Comparison of ENCODE assay signal across 1 cellular context in the genomic region with DNA sequence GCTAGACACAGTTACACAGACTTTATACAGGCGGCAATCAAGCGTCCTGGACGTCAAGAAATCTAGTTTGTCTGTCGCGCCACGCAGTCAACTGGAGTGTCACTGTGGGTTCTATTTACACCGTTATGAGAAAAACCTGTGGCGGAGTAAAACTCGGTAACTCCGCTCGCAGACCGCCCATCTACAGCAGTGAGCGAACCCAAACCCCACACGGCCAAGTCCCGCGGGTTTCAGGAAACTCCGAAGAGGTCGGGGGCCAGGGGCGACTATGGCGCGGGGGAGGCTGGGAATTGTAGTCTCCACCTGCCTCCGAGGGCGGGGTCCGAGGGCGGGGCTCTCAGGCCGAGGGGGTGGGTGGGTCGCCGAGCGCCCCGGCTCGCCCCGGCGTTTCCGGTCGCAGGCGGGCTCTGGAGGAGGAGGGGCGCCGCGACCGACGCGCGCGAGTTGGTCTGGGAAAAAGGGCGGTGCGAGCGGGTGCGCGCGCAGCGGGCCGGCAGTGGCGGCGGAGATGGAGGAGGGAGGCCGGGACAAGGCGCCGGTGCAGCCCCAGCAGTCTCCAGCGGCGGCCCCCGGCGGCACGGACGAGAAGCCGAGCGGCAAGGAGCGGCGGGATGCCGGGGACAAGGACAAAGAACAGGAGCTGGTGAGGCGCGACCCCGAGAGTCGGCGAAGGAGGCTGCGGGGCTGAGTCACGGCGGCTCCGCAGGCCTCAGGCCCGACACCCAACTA.
TF ChIP-seq lines count a peak whose summit lies in the region.

A gene (plus strand): TSS at position 483 of the 729 bp plus-strand sequence. CDS start 26 bp downstream, at position 509.

TF ChIP-seq in GM12878, 131 proteins besides CTCF, POLR2A, EP300 and RAD21 (continued from another document and continues in another):
- TF ChIP-seq, protein P1, sequence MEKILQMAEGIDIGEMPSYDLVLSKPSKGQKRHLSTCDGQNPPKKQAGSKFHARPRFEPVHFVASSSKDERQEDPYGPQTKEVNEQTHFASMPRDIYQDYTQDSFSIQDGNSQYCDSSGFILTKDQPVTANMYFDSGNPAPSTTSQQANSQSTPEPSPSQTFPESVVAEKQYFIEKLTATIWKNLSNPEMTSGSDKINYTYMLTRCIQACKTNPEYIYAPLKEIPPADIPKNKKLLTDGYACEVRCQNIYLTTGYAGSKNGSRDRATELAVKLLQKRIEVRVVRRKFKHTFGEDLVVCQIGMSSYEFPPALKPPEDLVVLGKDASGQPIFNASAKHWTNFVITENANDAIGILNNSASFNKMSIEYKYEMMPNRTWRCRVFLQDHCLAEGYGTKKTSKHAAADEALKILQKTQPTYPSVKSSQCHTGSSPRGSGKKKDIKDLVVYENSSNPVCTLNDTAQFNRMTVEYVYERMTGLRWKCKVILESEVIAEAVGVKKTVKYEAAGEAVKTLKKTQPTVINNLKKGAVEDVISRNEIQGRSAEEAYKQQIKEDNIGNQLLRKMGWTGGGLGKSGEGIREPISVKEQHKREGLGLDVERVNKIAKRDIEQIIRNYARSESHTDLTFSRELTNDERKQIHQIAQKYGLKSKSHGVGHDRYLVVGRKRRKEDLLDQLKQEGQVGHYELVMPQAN (conservative IDR thresholded peaks at IDR 0.05) = peak; percentile 89
- TF ChIP-seq, protein P2, sequence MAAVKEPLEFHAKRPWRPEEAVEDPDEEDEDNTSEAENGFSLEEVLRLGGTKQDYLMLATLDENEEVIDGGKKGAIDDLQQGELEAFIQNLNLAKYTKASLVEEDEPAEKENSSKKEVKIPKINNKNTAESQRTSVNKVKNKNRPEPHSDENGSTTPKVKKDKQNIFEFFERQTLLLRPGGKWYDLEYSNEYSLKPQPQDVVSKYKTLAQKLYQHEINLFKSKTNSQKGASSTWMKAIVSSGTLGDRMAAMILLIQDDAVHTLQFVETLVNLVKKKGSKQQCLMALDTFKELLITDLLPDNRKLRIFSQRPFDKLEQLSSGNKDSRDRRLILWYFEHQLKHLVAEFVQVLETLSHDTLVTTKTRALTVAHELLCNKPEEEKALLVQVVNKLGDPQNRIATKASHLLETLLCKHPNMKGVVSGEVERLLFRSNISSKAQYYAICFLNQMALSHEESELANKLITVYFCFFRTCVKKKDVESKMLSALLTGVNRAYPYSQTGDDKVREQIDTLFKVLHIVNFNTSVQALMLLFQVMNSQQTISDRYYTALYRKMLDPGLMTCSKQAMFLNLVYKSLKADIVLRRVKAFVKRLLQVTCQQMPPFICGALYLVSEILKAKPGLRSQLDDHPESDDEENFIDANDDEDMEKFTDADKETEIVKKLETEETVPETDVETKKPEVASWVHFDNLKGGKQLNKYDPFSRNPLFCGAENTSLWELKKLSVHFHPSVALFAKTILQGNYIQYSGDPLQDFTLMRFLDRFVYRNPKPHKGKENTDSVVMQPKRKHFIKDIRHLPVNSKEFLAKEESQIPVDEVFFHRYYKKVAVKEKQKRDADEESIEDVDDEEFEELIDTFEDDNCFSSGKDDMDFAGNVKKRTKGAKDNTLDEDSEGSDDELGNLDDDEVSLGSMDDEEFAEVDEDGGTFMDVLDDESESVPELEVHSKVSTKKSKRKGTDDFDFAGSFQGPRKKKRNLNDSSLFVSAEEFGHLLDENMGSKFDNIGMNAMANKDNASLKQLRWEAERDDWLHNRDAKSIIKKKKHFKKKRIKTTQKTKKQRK (IDR thresholded peaks at IDR 0.05; ENCODE audit: low read depth, low read length) = no peak
- TF ChIP-seq, protein P3, sequence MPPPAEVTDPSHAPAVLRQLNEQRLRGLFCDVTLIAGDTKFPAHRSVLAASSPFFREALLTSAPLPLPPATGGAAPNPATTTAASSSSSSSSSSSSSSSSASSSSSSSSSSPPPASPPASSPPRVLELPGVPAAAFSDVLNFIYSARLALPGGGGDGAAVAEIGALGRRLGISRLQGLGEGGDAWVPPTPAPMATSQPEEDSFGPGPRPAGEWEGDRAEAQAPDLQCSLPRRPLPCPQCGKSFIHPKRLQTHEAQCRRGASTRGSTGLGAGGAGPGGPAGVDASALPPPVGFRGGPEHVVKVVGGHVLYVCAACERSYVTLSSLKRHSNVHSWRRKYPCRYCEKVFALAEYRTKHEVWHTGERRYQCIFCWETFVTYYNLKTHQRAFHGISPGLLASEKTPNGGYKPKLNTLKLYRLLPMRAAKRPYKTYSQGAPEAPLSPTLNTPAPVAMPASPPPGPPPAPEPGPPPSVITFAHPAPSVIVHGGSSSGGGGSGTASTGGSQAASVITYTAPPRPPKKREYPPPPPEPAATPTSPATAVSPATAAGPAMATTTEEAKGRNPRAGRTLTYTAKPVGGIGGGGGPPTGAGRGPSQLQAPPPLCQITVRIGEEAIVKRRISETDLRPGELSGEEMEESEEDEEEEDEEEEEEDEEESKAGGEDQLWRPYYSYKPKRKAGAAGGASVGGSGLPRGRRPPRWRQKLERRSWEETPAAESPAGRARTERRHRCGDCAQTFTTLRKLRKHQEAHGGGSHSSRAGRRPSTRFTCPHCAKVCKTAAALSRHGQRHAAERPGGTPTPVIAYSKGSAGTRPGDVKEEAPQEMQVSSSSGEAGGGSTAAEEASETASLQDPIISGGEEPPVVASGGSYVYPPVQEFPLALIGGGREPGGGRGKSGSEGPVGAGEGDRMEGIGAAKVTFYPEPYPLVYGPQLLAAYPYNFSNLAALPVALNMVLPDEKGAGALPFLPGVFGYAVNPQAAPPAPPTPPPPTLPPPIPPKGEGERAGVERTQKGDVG (CRISPR knock-in tag; IDR thresholded peaks at IDR 0.05) = no peak
- TF ChIP-seq SUZ12 (IDR thresholded peaks at IDR 0.05; ENCODE audit: unreplicated experiment) (no peak), CREM (IDR thresholded peaks at IDR 0.05; ENCODE audit: low read depth) (0 out of 2 replicates have a peak, but pooled peaks have one; percentile 29), IRF4 (IDR thresholded peaks at IDR 0.05; ENCODE audit: low read depth, low read length) (no peak), SREBF2 (IDR thresholded peaks at IDR 0.05; ENCODE audit: low read length) (no peak), SMAD5 (IDR thresholded peaks at IDR 0.05; ENCODE audit: low read depth) (peak; percentile 25; the same call in 1 of the 2 replicates), TCF3 (IDR thresholded peaks at IDR 0.05; ENCODE audit: borderline replicate concordance, insufficient read depth, low read depth, low read length) (no peak), HDGF (IDR thresholded peaks at IDR 0.05) (no peak), RB1 (IDR thresholded peaks at IDR 0.05; ENCODE audit: borderline replicate concordance) (peak; percentile 68), ZNF622 (IDR thresholded peaks at IDR 0.05) (no peak), STAT3 (IDR thresholded peaks at IDR 0.05; ENCODE audit: low read depth, low read length) (no peak), SMC3 (IDR thresholded peaks at IDR 0.05; ENCODE audit: borderline replicate concordance, low read length) (no peak), NFIC (IDR thresholded peaks at IDR 0.05; ENCODE audit: low read depth, low read length) (no peak), YBX1 (IDR thresholded peaks at IDR 0.05) (no peak), ZBED1 (IDR thresholded peaks at IDR 0.05; ENCODE audit: borderline replicate concordance) (no peak), RBBP5 (conservative IDR thresholded peaks at IDR 0.05) (no peak), POU2F2 (IDR thresholded peaks at IDR 0.05; ENCODE audit: borderline replicate concordance, low read depth, low read length) (no peak), NBN (IDR thresholded peaks at IDR 0.05) (no peak), CBX5 (IDR thresholded peaks at IDR 0.05; ENCODE audit: low read depth) (no peak), ZNF384 (IDR thresholded peaks at IDR 0.05; ENCODE audit: borderline replicate concordance, low read depth, low read length) (peak; percentile 74; the same call in 1 of the 2 replicates), KLF5 (IDR thresholded peaks at IDR 0.05; ENCODE audit: partially characterized antibody) (no peak), MEF2B (IDR thresholded peaks at IDR 0.05; ENCODE audit: partially characterized antibody, poor library complexity, severe bottlenecking) (no peak), ZNF24 (IDR thresholded peaks at IDR 0.05) (no peak), POLR2AphosphoS5 (IDR thresholded peaks at IDR 0.05; ENCODE audit: low read length) (peak; percentile 74), SP1 (IDR thresholded peaks at IDR 0.05; ENCODE audit: low read depth, low read length) (no peak), CHD1 (IDR thresholded peaks at IDR 0.05; ENCODE audit: low read depth, low read length) (no peak)
- TF ChIP-seq, protein P4, sequence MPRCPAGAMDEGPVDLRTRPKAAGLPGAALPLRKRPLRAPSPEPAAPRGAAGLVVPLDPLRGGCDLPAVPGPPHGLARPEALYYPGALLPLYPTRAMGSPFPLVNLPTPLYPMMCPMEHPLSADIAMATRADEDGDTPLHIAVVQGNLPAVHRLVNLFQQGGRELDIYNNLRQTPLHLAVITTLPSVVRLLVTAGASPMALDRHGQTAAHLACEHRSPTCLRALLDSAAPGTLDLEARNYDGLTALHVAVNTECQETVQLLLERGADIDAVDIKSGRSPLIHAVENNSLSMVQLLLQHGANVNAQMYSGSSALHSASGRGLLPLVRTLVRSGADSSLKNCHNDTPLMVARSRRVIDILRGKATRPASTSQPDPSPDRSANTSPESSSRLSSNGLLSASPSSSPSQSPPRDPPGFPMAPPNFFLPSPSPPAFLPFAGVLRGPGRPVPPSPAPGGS (IDR thresholded peaks at IDR 0.05; ENCODE audit: borderline replicate concordance, insufficient read depth, low read depth, low read length, poor library complexity, severe bottlenecking) = no peak
- TF ChIP-seq, protein P5, sequence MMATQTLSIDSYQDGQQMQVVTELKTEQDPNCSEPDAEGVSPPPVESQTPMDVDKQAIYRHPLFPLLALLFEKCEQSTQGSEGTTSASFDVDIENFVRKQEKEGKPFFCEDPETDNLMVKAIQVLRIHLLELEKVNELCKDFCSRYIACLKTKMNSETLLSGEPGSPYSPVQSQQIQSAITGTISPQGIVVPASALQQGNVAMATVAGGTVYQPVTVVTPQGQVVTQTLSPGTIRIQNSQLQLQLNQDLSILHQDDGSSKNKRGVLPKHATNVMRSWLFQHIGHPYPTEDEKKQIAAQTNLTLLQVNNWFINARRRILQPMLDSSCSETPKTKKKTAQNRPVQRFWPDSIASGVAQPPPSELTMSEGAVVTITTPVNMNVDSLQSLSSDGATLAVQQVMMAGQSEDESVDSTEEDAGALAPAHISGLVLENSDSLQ (IDR thresholded peaks at IDR 0.05) = no peak
- TF ChIP-seq, protein P6, sequence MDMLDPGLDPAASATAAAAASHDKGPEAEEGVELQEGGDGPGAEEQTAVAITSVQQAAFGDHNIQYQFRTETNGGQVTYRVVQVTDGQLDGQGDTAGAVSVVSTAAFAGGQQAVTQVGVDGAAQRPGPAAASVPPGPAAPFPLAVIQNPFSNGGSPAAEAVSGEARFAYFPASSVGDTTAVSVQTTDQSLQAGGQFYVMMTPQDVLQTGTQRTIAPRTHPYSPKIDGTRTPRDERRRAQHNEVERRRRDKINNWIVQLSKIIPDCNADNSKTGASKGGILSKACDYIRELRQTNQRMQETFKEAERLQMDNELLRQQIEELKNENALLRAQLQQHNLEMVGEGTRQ (IDR thresholded peaks at IDR 0.05; ENCODE audit: borderline replicate concordance, low read depth, low read length) = no peak
- TF ChIP-seq, protein P7, sequence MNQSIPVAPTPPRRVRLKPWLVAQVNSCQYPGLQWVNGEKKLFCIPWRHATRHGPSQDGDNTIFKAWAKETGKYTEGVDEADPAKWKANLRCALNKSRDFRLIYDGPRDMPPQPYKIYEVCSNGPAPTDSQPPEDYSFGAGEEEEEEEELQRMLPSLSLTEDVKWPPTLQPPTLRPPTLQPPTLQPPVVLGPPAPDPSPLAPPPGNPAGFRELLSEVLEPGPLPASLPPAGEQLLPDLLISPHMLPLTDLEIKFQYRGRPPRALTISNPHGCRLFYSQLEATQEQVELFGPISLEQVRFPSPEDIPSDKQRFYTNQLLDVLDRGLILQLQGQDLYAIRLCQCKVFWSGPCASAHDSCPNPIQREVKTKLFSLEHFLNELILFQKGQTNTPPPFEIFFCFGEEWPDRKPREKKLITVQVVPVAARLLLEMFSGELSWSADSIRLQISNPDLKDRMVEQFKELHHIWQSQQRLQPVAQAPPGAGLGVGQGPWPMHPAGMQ (IDR thresholded peaks at IDR 0.05; ENCODE audit: borderline replicate concordance) = 0 out of 2 replicates have a peak, but pooled peaks have one; percentile 31
- TF ChIP-seq, protein P8, sequence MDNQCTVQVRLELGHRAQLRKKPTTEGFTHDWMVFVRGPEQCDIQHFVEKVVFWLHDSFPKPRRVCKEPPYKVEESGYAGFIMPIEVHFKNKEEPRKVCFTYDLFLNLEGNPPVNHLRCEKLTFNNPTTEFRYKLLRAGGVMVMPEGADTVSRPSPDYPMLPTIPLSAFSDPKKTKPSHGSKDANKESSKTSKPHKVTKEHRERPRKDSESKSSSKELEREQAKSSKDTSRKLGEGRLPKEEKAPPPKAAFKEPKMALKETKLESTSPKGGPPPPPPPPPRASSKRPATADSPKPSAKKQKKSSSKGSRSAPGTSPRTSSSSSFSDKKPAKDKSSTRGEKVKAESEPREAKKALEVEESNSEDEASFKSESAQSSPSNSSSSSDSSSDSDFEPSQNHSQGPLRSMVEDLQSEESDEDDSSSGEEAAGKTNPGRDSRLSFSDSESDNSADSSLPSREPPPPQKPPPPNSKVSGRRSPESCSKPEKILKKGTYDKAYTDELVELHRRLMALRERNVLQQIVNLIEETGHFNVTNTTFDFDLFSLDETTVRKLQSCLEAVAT (IDR thresholded peaks at IDR 0.05) = 0 out of 2 replicates have a peak, but pooled peaks have one; percentile 46
- TF ChIP-seq, protein P9, sequence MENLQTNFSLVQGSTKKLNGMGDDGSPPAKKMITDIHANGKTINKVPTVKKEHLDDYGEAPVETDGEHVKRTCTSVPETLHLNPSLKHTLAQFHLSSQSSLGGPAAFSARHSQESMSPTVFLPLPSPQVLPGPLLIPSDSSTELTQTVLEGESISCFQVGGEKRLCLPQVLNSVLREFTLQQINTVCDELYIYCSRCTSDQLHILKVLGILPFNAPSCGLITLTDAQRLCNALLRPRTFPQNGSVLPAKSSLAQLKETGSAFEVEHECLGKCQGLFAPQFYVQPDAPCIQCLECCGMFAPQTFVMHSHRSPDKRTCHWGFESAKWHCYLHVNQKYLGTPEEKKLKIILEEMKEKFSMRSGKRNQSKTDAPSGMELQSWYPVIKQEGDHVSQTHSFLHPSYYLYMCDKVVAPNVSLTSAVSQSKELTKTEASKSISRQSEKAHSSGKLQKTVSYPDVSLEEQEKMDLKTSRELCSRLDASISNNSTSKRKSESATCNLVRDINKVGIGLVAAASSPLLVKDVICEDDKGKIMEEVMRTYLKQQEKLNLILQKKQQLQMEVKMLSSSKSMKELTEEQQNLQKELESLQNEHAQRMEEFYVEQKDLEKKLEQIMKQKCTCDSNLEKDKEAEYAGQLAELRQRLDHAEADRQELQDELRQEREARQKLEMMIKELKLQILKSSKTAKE (IDR thresholded peaks at IDR 0.05; ENCODE audit: low read depth, poor library complexity, severe bottlenecking) = no peak
- TF ChIP-seq, protein P10, sequence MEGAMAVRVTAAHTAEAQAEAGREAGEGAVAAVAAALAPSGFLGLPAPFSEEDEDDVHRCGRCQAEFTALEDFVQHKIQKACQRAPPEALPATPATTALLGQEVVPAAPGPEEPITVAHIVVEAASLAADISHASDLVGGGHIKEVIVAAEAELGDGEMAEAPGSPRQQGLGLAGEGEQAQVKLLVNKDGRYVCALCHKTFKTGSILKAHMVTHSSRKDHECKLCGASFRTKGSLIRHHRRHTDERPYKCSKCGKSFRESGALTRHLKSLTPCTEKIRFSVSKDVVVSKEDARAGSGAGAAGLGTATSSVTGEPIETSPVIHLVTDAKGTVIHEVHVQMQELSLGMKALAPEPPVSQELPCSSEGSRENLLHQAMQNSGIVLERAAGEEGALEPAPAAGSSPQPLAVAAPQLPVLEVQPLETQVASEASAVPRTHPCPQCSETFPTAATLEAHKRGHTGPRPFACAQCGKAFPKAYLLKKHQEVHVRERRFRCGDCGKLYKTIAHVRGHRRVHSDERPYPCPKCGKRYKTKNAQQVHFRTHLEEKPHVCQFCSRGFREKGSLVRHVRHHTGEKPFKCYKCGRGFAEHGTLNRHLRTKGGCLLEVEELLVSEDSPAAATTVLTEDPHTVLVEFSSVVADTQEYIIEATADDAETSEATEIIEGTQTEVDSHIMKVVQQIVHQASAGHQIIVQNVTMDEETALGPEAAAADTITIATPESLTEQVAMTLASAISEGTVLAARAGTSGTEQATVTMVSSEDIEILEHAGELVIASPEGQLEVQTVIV (IDR thresholded peaks at IDR 0.05; ENCODE audit: borderline replicate concordance, partially characterized antibody) = no peak
